8 cellular contexts compared by ENCODE assay signal in genomic region chr17:39867084-39867890, GRCh38. TPM values are rescaled to one million over a fixed set of nuclear protein-coding genes. Genes with fewer than 3 reads are reported as not detected.
DNase-seq lines count a peak whose midpoint lies in the region; ATAC-seq, FAIRE-seq and TF ChIP-seq lines count a peak whose summit lies in the region.
"Had no signal": no experiment of that assay in that cellular context is flagged by ENCODE, and none has a peak within 500 bp of the region (broad histone marks: within the 10 kb centered on the region; RNA-seq: fewer than 3 reads in every experiment).

No MANE protein-coding gene starts in this region.

- no peaks in the 10 kb centered on the region for H3K36me3 Mint-ChIP-seq in activated naive CD4-positive, alpha-beta T cell treated with anti-CD3 and anti-CD28 coated beads for 36 hours (ENCODE audit: low read depth)
- H3K36me3 Mint-ChIP-seq in stimulated activated memory B cell treated with anti-CD40 and anti-IgM and Interleukin-4, amounts not matched to agents 10 μg/mL and 1 μg/mL and 100 μg/mL, for 72 hours: peaks cover 9% of the 10 kb centered on the region

- H3K4me2 ChIP-seq in HepG2 (ENCODE audit: low read depth, low read length): no peak overlapping the region

- no peaks in the 10 kb centered on the region for H3K27me3 Mint-ChIP-seq in activated naive CD4-positive, alpha-beta T cell treated with anti-CD3 and anti-CD28 coated beads for 36 hours (ENCODE audit: low read depth)
- H3K27me3 Mint-ChIP-seq in stimulated activated memory B cell treated with anti-CD40 and anti-IgM and Interleukin-4, amounts not matched to agents 10 μg/mL and 1 μg/mL and 100 μg/mL, for 72 hours: no peaks in the 10 kb centered on the region

- peak overlapping the region; percentile 63 for H3K4me3 Mint-ChIP-seq in activated naive CD4-positive, alpha-beta T cell treated with anti-CD3 and anti-CD28 coated beads for 36 hours
- H3K4me3 Mint-ChIP-seq in stimulated activated memory B cell treated with anti-CD40 and anti-IgM and Interleukin-4, amounts not matched to agents 10 μg/mL and 1 μg/mL and 100 μg/mL, for 72 hours: peak overlapping the region; percentile 90

- H3K9ac ChIP-seq in HepG2 (ENCODE audit: insufficient read depth, low read depth, low read length): no peak overlapping the region

- 58% methylated on average over 21 of the region's 21 CpGs for WGBS in HepG2 (ENCODE audit: low lambda C conversion rate)

- FAIRE-seq in HepG2 (lab: Jason Lieb, UNC): no peak

- no peak overlapping the region for H3K27ac ChIP-seq in HepG2 (ENCODE audit: extremely low read length, insufficient read depth, low read length)

- peaks cover 6 to 48% of the 10 kb centered on the region in 2 experiments for H3K27me3 ChIP-seq in HepG2 (ENCODE audit: control insufficient read depth in 1 of 2, insufficient read depth in 2 of 2, low read length in 2 of 2)

- no peaks in the 10 kb centered on the region for H4K20me1 ChIP-seq in HepG2 (ENCODE audit: insufficient read depth, low read length)

- no peak overlapping the region for H2AFZ ChIP-seq in HepG2 (ENCODE audit: low read length)

- peak; percentile 65 for ATAC-seq in GM19463 (IDR thresholded peaks at IDR 0.05; ENCODE audit: unreplicated experiment)
- ATAC-seq in HG03469 (IDR thresholded peaks at IDR 0.05; ENCODE audit: unreplicated experiment): peak; percentile 33
- ATAC-seq in stimulated activated memory B cell treated with anti-CD40 and anti-IgM and Interleukin-4, amounts not matched to agents 10 μg/mL and 1 μg/mL and 100 μg/mL, for 72 hours: peak; percentile 75
- ATAC-seq in HepG2: no peak
- ATAC-seq: Panc1 had no signal

- H3K4me1 ChIP-seq in HepG2 (ENCODE audit: insufficient read depth, low read length): peaks cover 5% of the 10 kb centered on the region

- DNase-seq in activated naive CD4-positive, alpha-beta T cell treated with anti-CD3 and anti-CD28 coated beads for 36 hours: peak; percentile 81
- DNase-seq in posterior cingulate gyrus (no peak), HepG2 (ENCODE audit: low spot score) (no peak), middle frontal gyrus (ENCODE audit: extremely low spot score, low spot score) (no peak)

- H3K36me3 ChIP-seq in HepG2 (replicated peaks in 1 of 2; ENCODE audit: control insufficient read depth in 1 of 2, insufficient read depth in 2 of 2, low read length in 2 of 2): no peaks in the 10 kb centered on the region

- BruUV-seq in HepG2 (replicated peaks; lab: Mats Ljungman, UMichigan): no TSS peak

- H3K27ac Mint-ChIP-seq in activated naive CD4-positive, alpha-beta T cell treated with anti-CD3 and anti-CD28 coated beads for 36 hours: peak overlapping the region; percentile 92
- peak overlapping the region; percentile 99 for H3K27ac Mint-ChIP-seq in stimulated activated memory B cell treated with anti-CD40 and anti-IgM and Interleukin-4, amounts not matched to agents 10 μg/mL and 1 μg/mL and 100 μg/mL, for 72 hours

- no peak for TF ChIP-seq RAD21 in HepG2 (CRISPR knock-in tag; IDR thresholded peaks at IDR 0.05)

- no peak for TF ChIP-seq POLR2A in HepG2 (IDR thresholded peaks at IDR 0.05; ENCODE audit: insufficient read depth in 1 of 2, low read depth in 2 of 2, low read length in 2 of 2)

- CTCF ChIA-PET in activated naive CD4-positive, alpha-beta T cell treated with anti-CD3 and anti-CD28 coated beads for 36 hours (lab: Charles Lee): no interaction called here
- CTCF ChIA-PET in HepG2 (lab: Yijun Ruan, JAX; ENCODE audit: low intra/inter-chr PET ratio, low total read pairs): no interaction called here

- TF ChIP-seq CTCF in HepG2 (CRISPR knock-in tag; IDR thresholded peaks at IDR 0.05): no peak

- TF ChIP-seq EP300 in HepG2 (IDR thresholded peaks at IDR 0.05; ENCODE audit: low read depth in 2 of 2, low read length in 2 of 2) (no peak), HepG2 (CRISPR knock-in tag; IDR thresholded peaks at IDR 0.05; ENCODE audit: borderline replicate concordance) (no peak)

- POLR2A ChIA-PET in HepG2 (lab: Yijun Ruan, JAX): no interaction called here

- intact Hi-C loops in activated naive CD4-positive, alpha-beta T cell treated with anti-CD3 and anti-CD28 coated beads for 36 hours (cut with micrococcal nuclease): loop anchor here (1.0 to 5.0 kb wide), 8 partner anchors 48 to 465 kb away; partner anchors contain the start of genes FBXL20, LRRC3C, MIEN1 and ORMDL3
- intact Hi-C loops in posterior cingulate gyrus (cut with DNase I): no loop called here
- intact Hi-C loops in HepG2 (cut with micrococcal nuclease; ENCODE audit: unreplicated experiment): loop anchor here (10.0 kb wide), 1 partner anchor 92 kb away; no protein-coding TSS in a partner anchor

- H3K4me1 Mint-ChIP-seq in activated naive CD4-positive, alpha-beta T cell treated with anti-CD3 and anti-CD28 coated beads for 36 hours (ENCODE audit: low read depth): peaks cover 45% of the 10 kb centered on the region
- H3K4me1 Mint-ChIP-seq in stimulated activated memory B cell treated with anti-CD40 and anti-IgM and Interleukin-4, amounts not matched to agents 10 μg/mL and 1 μg/mL and 100 μg/mL, for 72 hours: peaks cover 57% of the 10 kb centered on the region

- H3K79me2 ChIP-seq in HepG2 (ENCODE audit: insufficient read depth, low read length): no peaks in the 10 kb centered on the region

- in situ Hi-C loops in HepG2 (cut with HindIII; ENCODE audit: extremely low pct_ligation_motif_present, low pct_unique_long_range_greater_than_20kb): no loop called here

- H3K9me3 Mint-ChIP-seq in activated naive CD4-positive, alpha-beta T cell treated with anti-CD3 and anti-CD28 coated beads for 36 hours: peaks cover 2% of the 10 kb centered on the region
- no peaks in the 10 kb centered on the region for H3K9me3 Mint-ChIP-seq in stimulated activated memory B cell treated with anti-CD40 and anti-IgM and Interleukin-4, amounts not matched to agents 10 μg/mL and 1 μg/mL and 100 μg/mL, for 72 hours

- H3K4me3 ChIP-seq in HepG2 (replicated peaks in 1 of 3; ENCODE audit: insufficient read depth in 1 of 3, low read depth in 2 of 3, low read length in 3 of 3): no peak overlapping the region

- no peaks in the 10 kb centered on the region for H3K9me3 ChIP-seq in HepG2 (ENCODE audit: low read length)

RNA-seq across cellular contexts. Expression of gene ZPBP2, which starts 0.7 kb away (rescaled TPM):
- total RNA-seq in activated naive CD4-positive, alpha-beta T cell treated with anti-CD3 and anti-CD28 coated beads for 36 hours: not detected
- not detected in 2 replicates for total RNA-seq in HepG2 (2016; rRNA removed; fragmentation: Illumina TruSeq; extraction: Trizol)
- total RNA-seq in HepG2 (2016; cell fraction: cytosol; rRNA removed; fragmentation: Illumina TruSeq; extraction: Trizol; ENCODE audit: low read depth): not detected in 2 replicates
- total RNA-seq in HepG2 (2016; cell fraction: insoluble cytoplasmic fraction; rRNA removed; fragmentation: Illumina TruSeq; extraction: Trizol): not detected in 2 replicates
- total RNA-seq in HepG2 (2016; cell fraction: membrane; rRNA removed; fragmentation: Illumina TruSeq; extraction: Trizol): not detected in 2 replicates
- not detected in 2 replicates for total RNA-seq in HepG2 (2016; cell fraction: nucleus; rRNA removed; fragmentation: Illumina TruSeq; extraction: Trizol)
- not detected in 2 replicates for polyA plus RNA-seq in HepG2 (2011; rRNA removed)
- not detected in 2 replicates for polyA plus RNA-seq in HepG2 (2011; cell fraction: cytosol; rRNA removed)
- not detected in 2 replicates for polyA plus RNA-seq in HepG2 (2011; cell fraction: nucleus; rRNA removed)
- not detected in 2 replicates for polyA plus RNA-seq in HepG2 (2012)
- polyA plus RNA-seq in HepG2 (2016; cell fraction: cytosol; fragmentation: Illumina TruSeq; extraction: Trizol; ENCODE audit: low read depth): not detected in 2 replicates
- not detected in 2 replicates for polyA plus RNA-seq in HepG2 (2016; cell fraction: insoluble cytoplasmic fraction; fragmentation: Illumina TruSeq; extraction: Trizol; ENCODE audit: low read depth)
- polyA plus RNA-seq in HepG2 (2016; cell fraction: membrane; fragmentation: Illumina TruSeq; extraction: Trizol; ENCODE audit: low read depth): not detected in 2 replicates
- polyA plus RNA-seq in HepG2 (2016; cell fraction: nucleus; fragmentation: Illumina TruSeq; extraction: Trizol; ENCODE audit: insufficient read depth, low read depth): not detected in 2 replicates
- polyA minus RNA-seq in HepG2 (2011; rRNA and poly(A)+ RNA removed; ENCODE audit: low replicate concordance): not detected in 2 replicates
- polyA minus RNA-seq in HepG2 (2011; cell fraction: cytosol; rRNA and poly(A)+ RNA removed): not detected in 2 replicates
- not detected in 2 replicates for polyA minus RNA-seq in HepG2 (2011; cell fraction: nucleus; rRNA and poly(A)+ RNA removed)

RNA-seq across cellular contexts. Expression of gene IKZF3, which starts 3.2 kb away (rescaled TPM):
- 10 to 100 TPM; 34.2 to 36.1 TPM for total RNA-seq in activated naive CD4-positive, alpha-beta T cell treated with anti-CD3 and anti-CD28 coated beads for 36 hours
- total RNA-seq in HepG2 (2016; rRNA removed; fragmentation: Illumina TruSeq; extraction: Trizol): not detected in 2 replicates
- total RNA-seq in HepG2 (2016; cell fraction: cytosol; rRNA removed; fragmentation: Illumina TruSeq; extraction: Trizol; ENCODE audit: low read depth): under 0.01 TPM in 1 of 2 replicates, not detected in the other
- total RNA-seq in HepG2 (2016; cell fraction: insoluble cytoplasmic fraction; rRNA removed; fragmentation: Illumina TruSeq; extraction: Trizol): not detected in 2 replicates
- total RNA-seq in HepG2 (2016; cell fraction: membrane; rRNA removed; fragmentation: Illumina TruSeq; extraction: Trizol): not detected in 2 replicates
- not detected in 2 replicates for total RNA-seq in HepG2 (2016; cell fraction: nucleus; rRNA removed; fragmentation: Illumina TruSeq; extraction: Trizol)
- polyA plus RNA-seq in HepG2 (2011; rRNA removed): not detected in 2 replicates
- polyA plus RNA-seq in HepG2 (2011; cell fraction: cytosol; rRNA removed): 0.01 and 0.03 TPM in 2 replicates
- polyA plus RNA-seq in HepG2 (2011; cell fraction: nucleus; rRNA removed): 0.03 TPM in 1 of 2 replicates, not detected in the other
- not detected in 2 replicates for polyA plus RNA-seq in HepG2 (2012)
- polyA plus RNA-seq in HepG2 (2016; cell fraction: cytosol; fragmentation: Illumina TruSeq; extraction: Trizol; ENCODE audit: low read depth): not detected in 2 replicates
- not detected in 2 replicates for polyA plus RNA-seq in HepG2 (2016; cell fraction: insoluble cytoplasmic fraction; fragmentation: Illumina TruSeq; extraction: Trizol; ENCODE audit: low read depth)
- polyA plus RNA-seq in HepG2 (2016; cell fraction: membrane; fragmentation: Illumina TruSeq; extraction: Trizol; ENCODE audit: low read depth): not detected in 2 replicates
- not detected in 2 replicates for polyA plus RNA-seq in HepG2 (2016; cell fraction: nucleus; fragmentation: Illumina TruSeq; extraction: Trizol; ENCODE audit: insufficient read depth, low read depth)
- polyA minus RNA-seq in HepG2 (2011; rRNA and poly(A)+ RNA removed; ENCODE audit: low replicate concordance): 0.07 TPM in 1 of 2 replicates, not detected in the other
- polyA minus RNA-seq in HepG2 (2011; cell fraction: cytosol; rRNA and poly(A)+ RNA removed): not detected in 2 replicates
- polyA minus RNA-seq in HepG2 (2011; cell fraction: nucleus; rRNA and poly(A)+ RNA removed): not detected in 2 replicates

RNA-seq across cellular contexts. Expression of gene GSDMB, which starts 51.1 kb away (rescaled TPM):
- total RNA-seq in activated naive CD4-positive, alpha-beta T cell treated with anti-CD3 and anti-CD28 coated beads for 36 hours: 10 to 100 TPM; 22.2 to 25.5 TPM
- 0.70 and 3.3 TPM in 2 replicates for total RNA-seq in HepG2 (2016; rRNA removed; fragmentation: Illumina TruSeq; extraction: Trizol)
- 0.44 and 0.51 TPM in 2 replicates for total RNA-seq in HepG2 (2016; cell fraction: cytosol; rRNA removed; fragmentation: Illumina TruSeq; extraction: Trizol; ENCODE audit: low read depth)
- 0.76 and 2.9 TPM in 2 replicates for total RNA-seq in HepG2 (2016; cell fraction: insoluble cytoplasmic fraction; rRNA removed; fragmentation: Illumina TruSeq; extraction: Trizol)
- 0.31 and 0.62 TPM in 2 replicates for total RNA-seq in HepG2 (2016; cell fraction: membrane; rRNA removed; fragmentation: Illumina TruSeq; extraction: Trizol)
- total RNA-seq in HepG2 (2016; cell fraction: nucleus; rRNA removed; fragmentation: Illumina TruSeq; extraction: Trizol): 8.3 and 9.3 TPM in 2 replicates
- 30.4 and 39.4 TPM in 2 replicates for polyA plus RNA-seq in HepG2 (2011; rRNA removed)
- polyA plus RNA-seq in HepG2 (2011; cell fraction: cytosol; rRNA removed): 3.7 and 4.3 TPM in 2 replicates
- 140 and 180 TPM in 2 replicates for polyA plus RNA-seq in HepG2 (2011; cell fraction: nucleus; rRNA removed)
- 36.5 and 54.8 TPM in 2 replicates for polyA plus RNA-seq in HepG2 (2012)
- polyA plus RNA-seq in HepG2 (2016; cell fraction: cytosol; fragmentation: Illumina TruSeq; extraction: Trizol; ENCODE audit: low read depth): 0.33 and 0.52 TPM in 2 replicates
- polyA plus RNA-seq in HepG2 (2016; cell fraction: insoluble cytoplasmic fraction; fragmentation: Illumina TruSeq; extraction: Trizol; ENCODE audit: low read depth): 0.73 and 1.2 TPM in 2 replicates
- polyA plus RNA-seq in HepG2 (2016; cell fraction: membrane; fragmentation: Illumina TruSeq; extraction: Trizol; ENCODE audit: low read depth): 0.26 and 0.35 TPM in 2 replicates
- polyA plus RNA-seq in HepG2 (2016; cell fraction: nucleus; fragmentation: Illumina TruSeq; extraction: Trizol; ENCODE audit: insufficient read depth, low read depth): 21.8 and 24.9 TPM in 2 replicates
- polyA minus RNA-seq in HepG2 (2011; rRNA and poly(A)+ RNA removed; ENCODE audit: low replicate concordance): 4.9 and 23.3 TPM in 2 replicates
- polyA minus RNA-seq in HepG2 (2011; cell fraction: cytosol; rRNA and poly(A)+ RNA removed): 1.1 and 1.5 TPM in 2 replicates
- polyA minus RNA-seq in HepG2 (2011; cell fraction: nucleus; rRNA and poly(A)+ RNA removed): 42.0 and 56.2 TPM in 2 replicates

Comparison
In these comparisons a context has a peak if more than half of its experiments do, and no peak if none do; other contexts are left out.
1. RNA of gene IKZF3, which starts 3.2 kb away (total RNA-seq): 34.2 to 36.1 TPM in activated naive CD4-positive, alpha-beta T cell treated with anti-CD3 and anti-CD28 coated beads for 36 hours; under 0.01 TPM in HepG2; every median in the first group is over 10 times any median in the second.